25 cellular contexts compared by ENCODE assay signal in genomic region chr6:27674882-27675281, GRCh38.
"Had no signal": no experiment of that assay in that cellular context is flagged by ENCODE, and none has a peak within 500 bp of the region (broad histone marks: within the 10 kb centered on the region; RNA-seq: fewer than 3 reads in every experiment).

No MANE protein-coding gene starts in this region.

- H3K4me3 ChIP-seq: ascending aorta, breast epithelium, cardiac muscle cell, coronary artery, dorsolateral prefrontal cortex had no signal

- H3K9me3 ChIP-seq: ascending aorta, breast epithelium had no signal

- H3K27ac ChIP-seq: ascending aorta, breast epithelium, cardiac muscle cell, coronary artery, dorsolateral prefrontal cortex had no signal

- H3K36me3 ChIP-seq: ascending aorta, breast epithelium, cardiac muscle cell had no signal

- H3K4me1 ChIP-seq: ascending aorta, breast epithelium had no signal

- DNase-seq: activated CD4-positive, alpha-beta memory T cell treated with anti-CD3 and anti-CD28 coated beads for 36 hours; activated CD4-positive, alpha-beta T cell treated with anti-CD3 and anti-CD28 coated beads for 36 hours; activated CD4-positive, alpha-beta T cell treated with anti-CD3 and anti-CD28 coated beads, Interleukin-2, amount 10 ng/mL, durations not matched to agents 24 days and 14 days; activated CD4-positive, CD25-positive, alpha-beta regulatory T cell; activated CD4-positive, CD25-positive, alpha-beta regulatory T cell treated with anti-CD3 and anti-CD28 coated beads, Interleukin-2, amount 50 U/mL, for 72 hours; activated CD8-positive, alpha-beta memory T cell treated with anti-CD3 and anti-CD28 coated beads, Interleukin-2, amount 50 U/mL, for 48 hours; activated CD8-positive, alpha-beta T cell treated with anti-CD3 and anti-CD28 coated beads, Interleukin-2, amount 10 ng/mL, durations not matched to agents 7 days and 5 days; activated gamma-delta T cell; activated naive CD4-positive, alpha-beta T cell; activated naive CD4-positive, alpha-beta T cell treated with anti-CD3 and anti-CD28 coated beads, Interleukin-2, amount 10 ng/mL, durations not matched to agents 7 days and 5 days; activated naive CD8-positive, alpha-beta T cell treated with anti-CD3 and anti-CD28 coated beads, Interleukin-2, amount 10 ng/mL, durations not matched to agents 7 days and 5 days; activated T-cell treated with anti-CD3 and anti-CD28 coated beads for 4 hours; activated T-cell treated with anti-CD3 and anti-CD28 coated beads, Interleukin-2, amount 50 U/mL, for 24 hours; activated T-cell treated with anti-CD3 and anti-CD28 coated beads, Interleukin-2, amount 50 U/mL, for 72 hours; central memory CD4-positive, alpha-beta T cell; dorsolateral prefrontal cortex; effector memory CD4-positive, alpha-beta T cell; endodermal cell; foreskin fibroblast; head of caudate nucleus; hippocampal formation had no signal
